16 cellular contexts compared by ENCODE assay signal in genomic region chr13:44403720-44404063, GRCh38. TPM values are rescaled to one million over a fixed set of nuclear protein-coding genes. Genes with fewer than 3 reads are reported as not detected.
A peak's percentile ranks its signal among the peaks of the same experiment; 100 is the strongest.
DNase-seq lines count a peak whose midpoint lies in the region; ATAC-seq, FAIRE-seq and TF ChIP-seq lines count a peak whose summit lies in the region.
"Had no signal": no experiment of that assay in that cellular context is flagged by ENCODE, and none has a peak within 500 bp of the region (broad histone marks: within the 10 kb centered on the region; RNA-seq: fewer than 3 reads in every experiment).

No MANE protein-coding gene starts in this region.

- peaks cover 16% of the 10 kb centered on the region for H3K4me1 Mint-ChIP-seq in astrocyte (ENCODE audit: low read depth, unreplicated experiment)

- no peak overlapping the region for H3K27ac ChIP-seq in astrocyte (ENCODE audit: low read depth, low read length)
- H3K27ac ChIP-seq: epithelial cell of prostate, lower lobe of right lung, tibial nerve, WERI-Rb-1 had no signal

- H3K27me3 ChIP-seq in astrocyte (ENCODE audit: insufficient read depth, low read length) (no peaks in the 10 kb centered on the region), skeletal muscle satellite cell (ENCODE audit: control insufficient read depth, insufficient read depth, low read length) (peaks cover 28% of the 10 kb centered on the region)
- H3K27me3 ChIP-seq: tibial nerve had no signal

- H3K4me1 ChIP-seq in astrocyte (ENCODE audit: insufficient read depth, low read length) (peaks cover 6% of the 10 kb centered on the region), skeletal muscle satellite cell (ENCODE audit: control insufficient read depth, insufficient read depth, low read length) (no peaks in the 10 kb centered on the region)
- H3K4me1 ChIP-seq: lower lobe of right lung, tibial nerve had no signal

- H2AFZ ChIP-seq in astrocyte (ENCODE audit: low read depth, low read length) = no peak overlapping the region

- H3K36me3 ChIP-seq in astrocyte (ENCODE audit: insufficient read depth, low read length) (no peaks in the 10 kb centered on the region), skeletal muscle satellite cell (ENCODE audit: insufficient read depth, low read length) (no peaks in the 10 kb centered on the region)
- H3K36me3 ChIP-seq: lower lobe of right lung, tibial nerve, WERI-Rb-1 had no signal

- no peak for FAIRE-seq in astrocyte (lab: Jason Lieb, UNC)
- FAIRE-seq: D721Med had no signal

- H3K4me3 ChIP-seq in astrocyte (ENCODE audit: insufficient read depth, low read depth, low read length) = no peak overlapping the region
- no peak overlapping the region for H3K4me3 ChIP-seq in skeletal muscle satellite cell (ENCODE audit: low read length)
- H3K4me3 ChIP-seq: lower lobe of right lung, tibial nerve had no signal

- H3K27ac Mint-ChIP-seq in astrocyte (ENCODE audit: unreplicated experiment) = no peak overlapping the region

- H3K4me2 ChIP-seq in astrocyte (ENCODE audit: low read length) (peak overlapping the region; percentile 12), skeletal muscle satellite cell (ENCODE audit: low read length) (peak overlapping the region; percentile 35)

- ATAC-seq in GM21619 (IDR thresholded peaks at IDR 0.05; ENCODE audit: unreplicated experiment) = no peak

- no peaks in the 10 kb centered on the region for H3K9me3 Mint-ChIP-seq in astrocyte (ENCODE audit: unreplicated experiment)

- TF ChIP-seq CTCF in astrocyte (IDR thresholded peaks at IDR 0.05; ENCODE audit: insufficient read depth, low read depth, low read length) = no peak

- no peaks in the 10 kb centered on the region for H3K79me2 ChIP-seq in astrocyte (ENCODE audit: insufficient read depth, low read length)

- peak; percentile 61 to 64 for DNase-seq in NCI-H2081 (lab: John Stamatoyannopoulos, UW)
- DNase-seq in NCI-H2081 treated with DMSO at 0.1 percent for 48 hours (lab: John Stamatoyannopoulos, UW) = no peak
- DNase-seq in astrocyte (ENCODE audit: low read depth) = no peak
- DNase-seq in islet precursor cell = peak; percentile 80
- DNase-seq in COLO829 (ENCODE audit: low spot score) = no peak
- no peak for DNase-seq in KG1 (lab: John Stamatoyannopoulos, UW)
- DNase-seq: activated naive CD4-positive, alpha-beta T cell; lower lobe of right lung; NCI-H187 treated with DMSO at 0.1 percent for 48 hours; WERI-Rb-1 had no signal

- H3K9ac ChIP-seq in astrocyte (ENCODE audit: low read length) = no peak overlapping the region
- no peak overlapping the region for H3K9ac ChIP-seq in skeletal muscle satellite cell (ENCODE audit: low read depth, low read length)

- no peak overlapping the region for H3K4me3 Mint-ChIP-seq in astrocyte (ENCODE audit: unreplicated experiment)

- no peaks in the 10 kb centered on the region for H3K9me3 ChIP-seq in astrocyte (ENCODE audit: insufficient read depth, low read depth, low read length)
- no peaks in the 10 kb centered on the region for H3K9me3 ChIP-seq in skeletal muscle satellite cell (replicated peaks; ENCODE audit: low read length)
- H3K9me3 ChIP-seq: lower lobe of right lung, tibial nerve had no signal

- H3K27me3 Mint-ChIP-seq in astrocyte (ENCODE audit: low read depth, unreplicated experiment) = peaks cover 7% of the 10 kb centered on the region

- no peaks in the 10 kb centered on the region for H3K36me3 Mint-ChIP-seq in astrocyte (ENCODE audit: low read depth, unreplicated experiment)

- H4K20me1 ChIP-seq in astrocyte (ENCODE audit: insufficient read depth, low read length) = no peaks in the 10 kb centered on the region

RNA-seq across cellular contexts. Expression of gene SERP2, which starts 30.1 kb away (rescaled TPM):
- 2.4 and 3.5 TPM in 2 replicates for total RNA-seq in astrocyte
- 3.0 and 3.5 TPM in 2 replicates for total RNA-seq in skeletal muscle satellite cell (2012; rRNA removed)
- total RNA-seq: SK-MEL-5 had no signal

Comparison
In these comparisons a context has a peak if more than half of its experiments do, and no peak if none do; other contexts are left out.
1. DNase-seq: peak in NCI-H2081 (2 of 2) and islet precursor cell (single experiment); none in NCI-H2081 treated with DMSO at 0.1 percent for 48 hours (single experiment), astrocyte (single experiment), COLO829 (single experiment) and KG1 (single experiment).